ENCODE assay signal across 30 cellular contexts in the genomic region with DNA sequence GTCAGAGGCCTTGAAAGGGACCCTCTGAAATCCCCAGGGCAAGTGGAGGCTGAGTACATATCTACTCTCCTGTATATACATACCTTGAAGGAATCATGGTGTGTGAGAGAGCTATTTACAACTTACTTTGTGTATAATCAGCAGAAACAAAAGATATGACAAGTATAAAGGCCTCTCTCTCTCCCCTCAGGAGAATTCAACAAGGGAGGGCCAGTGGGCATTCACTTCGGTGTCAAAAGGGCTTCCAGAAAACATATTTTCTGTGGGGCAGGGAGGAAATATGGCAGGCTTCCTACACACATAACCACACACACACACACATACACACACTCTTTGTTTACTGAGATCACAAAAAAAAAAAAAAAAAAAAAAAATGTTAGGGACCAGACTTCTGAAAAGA.
DNase-seq lines count a peak whose midpoint lies in the region; ATAC-seq and TF ChIP-seq lines count a peak whose summit lies in the region.
"Had no signal": no experiment of that assay in that cellular context is flagged by ENCODE, and none has a peak within 500 bp of the region (broad histone marks: within the 10 kb centered on the region; RNA-seq: fewer than 3 reads in every experiment).

No MANE protein-coding gene starts in this region.

- H3K4me1 ChIP-seq in BLaER1 treated with 17β-estradiol and CSF1 and Interleukin-3, amounts not matched to agents 10 nM and 100 nM = peaks cover 0 to 51% (median 23%) of the 10 kb centered on the region in 10 experiments; a peak in 15 of 20 replicates
- H3K4me1 ChIP-seq in HEK293 (ENCODE audit: control insufficient read depth, insufficient read depth, low read length) (peaks cover 22% of the 10 kb centered on the region), fibroblast of lung (ENCODE audit: control insufficient read depth, extremely low read depth, insufficient read depth, low read length) (peaks cover 4% of the 10 kb centered on the region), vagina (no peaks in the 10 kb centered on the region)

- H3K36me3 Mint-ChIP-seq in osteocyte (ENCODE audit: unreplicated experiment) = peaks cover 18% of the 10 kb centered on the region
- H3K36me3 Mint-ChIP-seq in CD4-positive, alpha-beta T cell (ENCODE audit: low read depth) = no peaks in the 10 kb centered on the region
- H3K36me3 Mint-ChIP-seq: activated naive CD4-positive, alpha-beta T cell treated with anti-CD3 and anti-CD28 coated beads, Interleukin-2, amount 10 ng/mL, durations not matched to agents 7 days and 5 days; CD4-positive, alpha-beta memory T cell; mesothelial cell of epicardium; stimulated activated memory B cell treated with anti-CD40 and anti-IgM and Interleukin-4, amounts not matched to agents 10 μg/mL and 1 μg/mL and 100 μg/mL, for 72 hours had no signal

- ATAC-seq in CD4-positive, alpha-beta T cell (ENCODE audit: poor library complexity) = no peak
- ATAC-seq: left colon; naive thymus-derived CD4-positive, alpha-beta T cell; stimulated activated memory B cell treated with anti-CD40 and anti-IgM and Interleukin-4, amounts not matched to agents 10 μg/mL and 1 μg/mL and 100 μg/mL, for 72 hours had no signal

- H3K79me2 ChIP-seq in fibroblast of lung (ENCODE audit: control insufficient read depth, insufficient read depth, low read length) = peaks cover 19% of the 10 kb centered on the region

- CTCF ChIA-PET in HEK293 (lab: Yijun Ruan, JAX) = interaction anchor here (0.6 to 1.0 kb wide), 3 partner anchors 48 to 271 kb away, joined by 3 read pairs; no protein-coding TSS in a partner anchor
- CTCF ChIA-PET in CD4-positive, alpha-beta T cell (lab: Charles Lee) = no interaction called here

- no peak overlapping the region for H3K9ac ChIP-seq in BLaER1 treated with 17β-estradiol and CSF1 and Interleukin-3, amounts not matched to agents 10 nM and 100 nM
- no peak overlapping the region for H3K9ac ChIP-seq in fibroblast of lung (ENCODE audit: insufficient read depth, low read length)

- H3K36me3 ChIP-seq in BLaER1 treated with 17β-estradiol and CSF1 and Interleukin-3, amounts not matched to agents 10 nM and 100 nM = no peaks in the 10 kb centered on the region
- no peaks in the 10 kb centered on the region for H3K36me3 ChIP-seq in HEK293 (ENCODE audit: control insufficient read depth in 2 of 2, insufficient read depth in 1 of 2, low read length in 2 of 2)
- peaks cover 3% of the 10 kb centered on the region for H3K36me3 ChIP-seq in fibroblast of lung (ENCODE audit: control insufficient read depth, insufficient read depth, low read length)
- no peaks in the 10 kb centered on the region for H3K36me3 ChIP-seq in vagina
- H3K36me3 ChIP-seq: heart left ventricle, ovary, right atrium auricular region had no signal

- H3K27me3 ChIP-seq in BLaER1 treated with 17β-estradiol and CSF1 and Interleukin-3, amounts not matched to agents 10 nM and 100 nM = no peaks in the 10 kb centered on the region
- no peaks in the 10 kb centered on the region for H3K27me3 ChIP-seq in fibroblast of lung (ENCODE audit: control insufficient read depth, insufficient read depth, low read length)
- H3K27me3 ChIP-seq in vagina = no peaks in the 10 kb centered on the region
- no peaks in the 10 kb centered on the region for H3K27me3 ChIP-seq in CD4-positive, alpha-beta T cell (ENCODE audit: control insufficient read depth, insufficient read depth, low read length)
- H3K27me3 ChIP-seq: heart left ventricle, ovary, right atrium auricular region had no signal

- no peaks in the 10 kb centered on the region for H3K27me3 Mint-ChIP-seq in osteocyte (ENCODE audit: unreplicated experiment)
- no peaks in the 10 kb centered on the region for H3K27me3 Mint-ChIP-seq in CD4-positive, alpha-beta T cell
- H3K27me3 Mint-ChIP-seq: activated B cell treated with CpG ODN at 0.5 μM for 24 hours; activated naive CD4-positive, alpha-beta T cell treated with anti-CD3 and anti-CD28 coated beads, Interleukin-2, amount 10 ng/mL, durations not matched to agents 7 days and 5 days; CD4-positive, alpha-beta memory T cell; naive thymus-derived CD4-positive, alpha-beta T cell; stimulated activated memory B cell treated with anti-CD40 and anti-IgM and Interleukin-4, amounts not matched to agents 10 μg/mL and 1 μg/mL and 100 μg/mL, for 72 hours had no signal

- no peaks in the 10 kb centered on the region; a peak in 1 of 22 replicates for H4K20me1 ChIP-seq in BLaER1 treated with 17β-estradiol and CSF1 and Interleukin-3, amounts not matched to agents 10 nM and 100 nM
- no peaks in the 10 kb centered on the region for H4K20me1 ChIP-seq in fibroblast of lung (ENCODE audit: control insufficient read depth, extremely low read depth, insufficient read depth, low read length)

- intact Hi-C loops in vagina (cut with DNase I) = no loop called here
- intact Hi-C loops in CD4-positive, alpha-beta T cell (cut with DNase I, micrococcal nuclease) = no loop called here

- peak overlapping the region in 4 of 11 experiments; percentile 41 to 48 (median 45); a peak in 6 of 22 replicates for H3K27ac ChIP-seq in BLaER1 treated with 17β-estradiol and CSF1 and Interleukin-3, amounts not matched to agents 10 nM and 100 nM
- H3K27ac ChIP-seq in HEK293 (ENCODE audit: extremely low read depth, low read depth, low read length) = peak overlapping the region; percentile 63
- H3K27ac ChIP-seq in fibroblast of lung (ENCODE audit: insufficient read depth, low read length) = peak overlapping the region; percentile 2
- H3K27ac ChIP-seq in vagina = no peak overlapping the region
- H3K27ac ChIP-seq in CD4-positive, alpha-beta T cell (ENCODE audit: low read depth, low read length) = no peak overlapping the region
- H3K27ac ChIP-seq: ovary, right atrium auricular region had no signal

- H3K9me3 ChIP-seq in BLaER1 treated with 17β-estradiol and CSF1 and Interleukin-3, amounts not matched to agents 10 nM and 100 nM (replicated peaks in 1 of 11) = peaks cover 0 to 14% (median 0%) of the 10 kb centered on the region in 11 experiments; a peak in 4 of 22 replicates
- H3K9me3 ChIP-seq in HEK293 (ENCODE audit: control insufficient read depth, insufficient read depth, low read depth, low read length) = no peaks in the 10 kb centered on the region
- no peaks in the 10 kb centered on the region for H3K9me3 ChIP-seq in fibroblast of lung (ENCODE audit: control insufficient read depth, insufficient read depth, low read depth, low read length)
- no peaks in the 10 kb centered on the region for H3K9me3 ChIP-seq in vagina
- H3K9me3 ChIP-seq in CD4-positive, alpha-beta T cell (ENCODE audit: control insufficient read depth, low read length) = no peaks in the 10 kb centered on the region
- H3K9me3 ChIP-seq: heart left ventricle, ovary, right atrium auricular region had no signal

- TF ChIP-seq CTCF in HEK293 (tag by site-specific recombination; IDR thresholded peaks at IDR 0.05) = no peak
- TF ChIP-seq CTCF in fibroblast of lung (conservative IDR thresholded peaks at IDR 0.05 in 1 of 2, IDR thresholded peaks at IDR 0.05 in 1 of 2; ENCODE audit: low read depth in 1 of 2, low read length in 2 of 2) = no peak
- TF ChIP-seq CTCF in osteocyte (IDR thresholded peaks at IDR 0.05) = no peak
- TF ChIP-seq CTCF in vagina (IDR thresholded peaks at IDR 0.05) = no peak
- TF ChIP-seq CTCF in CD4-positive, alpha-beta T cell (IDR thresholded peaks at IDR 0.05) = no peak

- H3K4me3 ChIP-seq in BLaER1 treated with 17β-estradiol and CSF1 and Interleukin-3, amounts not matched to agents 10 nM and 100 nM = no peak overlapping the region
- H3K4me3 ChIP-seq in HEK293 (ENCODE audit: low read depth, low read length) (no peak overlapping the region), fibroblast of lung (replicated peaks in 1 of 4; ENCODE audit: control extremely low read depth in 1 of 4, insufficient read depth in 1 of 4, low read depth in 3 of 4, low read length in 4 of 4) (no peak overlapping the region), vagina (no peak overlapping the region)
- H3K4me3 ChIP-seq: heart left ventricle, ovary, right atrium auricular region had no signal

- peak overlapping the region; percentile 70 for H3K27ac Mint-ChIP-seq in osteocyte (ENCODE audit: unreplicated experiment)
- no peak overlapping the region for H3K27ac Mint-ChIP-seq in CD4-positive, alpha-beta T cell
- H3K27ac Mint-ChIP-seq: activated B cell treated with CpG ODN at 0.5 μM for 24 hours; activated naive CD4-positive, alpha-beta T cell treated with anti-CD3 and anti-CD28 coated beads, Interleukin-2, amount 10 ng/mL, durations not matched to agents 7 days and 5 days; activated T-helper 1 cell treated with anti-CD3 and anti-CD28 coated beads, Interleukin-12 subunit alpha, Interleukin-12 subunit beta, Interleukin-2, Interleukin-4 antibody, amounts not matched to agents 30 ng/mL and 10 ng/mL and 1 ng/mL, durations not matched to agents 14 hours and 24 hours and 36 hours; CD4-positive, alpha-beta memory T cell; naive thymus-derived CD4-positive, alpha-beta T cell; stimulated activated memory B cell treated with anti-CD40 and anti-IgM and Interleukin-4, amounts not matched to agents 10 μg/mL and 1 μg/mL and 100 μg/mL, for 72 hours had no signal

- DNase-seq in fibroblast of lung (ENCODE audit: low read depth in 2 of 2) (no peak), osteocyte (ENCODE audit: extremely low spot score, unreplicated experiment) (no peak), vagina (ENCODE audit: extremely low spot score in 2 of 2) (no peak)
- DNase-seq in CD4-positive, alpha-beta T cell = no peak
- no peak for DNase-seq in activated CD4-positive, CD25-positive, alpha-beta regulatory T cell (lab: John Stamatoyannopoulos, UW)
- DNase-seq: activated B cell treated with CpG ODN at 0.5 μM for 24 hours; activated CD4-positive, alpha-beta T cell treated with anti-CD3 and anti-CD28 coated beads, Interleukin-2, amount 50 U/mL, for 4 hours; activated naive CD4-positive, alpha-beta T cell treated with anti-CD3 and anti-CD28 coated beads, Interleukin-2, amount 10 ng/mL, durations not matched to agents 7 days and 5 days; amygdala; CD4-positive, alpha-beta memory T cell; DMS79; GF-D8; GOT3; KG1; left colon; MM.1S; naive thymus-derived CD4-positive, alpha-beta T cell; NCI-H1436; NCI-H2107; OCI-M1; stimulated activated CD4-positive, alpha-beta T cell treated with anti-CD3 and anti-CD28 coated beads, Interleukin-4, amount 100 ng/mL, for 1 hour; T-helper 9 cell had no signal

- peak overlapping the region in 7 of 11 experiments; percentile 22 to 64 (median 49); a peak in 12 of 22 replicates for H3K4me2 ChIP-seq in BLaER1 treated with 17β-estradiol and CSF1 and Interleukin-3, amounts not matched to agents 10 nM and 100 nM
- H3K4me2 ChIP-seq in fibroblast of lung (ENCODE audit: extremely low read depth, insufficient read depth, low read length) = no peak overlapping the region

- H2AFZ ChIP-seq in fibroblast of lung (ENCODE audit: low read length) = no peak overlapping the region

- TF ChIP-seq POLR2A in vagina (IDR thresholded peaks at IDR 0.05) = no peak

- H3K4me3 Mint-ChIP-seq in osteocyte (ENCODE audit: unreplicated experiment) = no peak overlapping the region
- no peak overlapping the region for H3K4me3 Mint-ChIP-seq in CD4-positive, alpha-beta T cell
- H3K4me3 Mint-ChIP-seq: activated B cell treated with CpG ODN at 0.5 μM for 24 hours; activated naive CD4-positive, alpha-beta T cell treated with anti-CD3 and anti-CD28 coated beads, Interleukin-2, amount 10 ng/mL, durations not matched to agents 7 days and 5 days; activated T-helper 1 cell treated with anti-CD3 and anti-CD28 coated beads, Interleukin-12 subunit alpha, Interleukin-12 subunit beta, Interleukin-2, Interleukin-4 antibody, amounts not matched to agents 30 ng/mL and 10 ng/mL and 1 ng/mL, durations not matched to agents 14 hours and 24 hours and 36 hours; CD4-positive, alpha-beta memory T cell; mesothelial cell of epicardium; naive thymus-derived CD4-positive, alpha-beta T cell; stimulated activated memory B cell treated with anti-CD40 and anti-IgM and Interleukin-4, amounts not matched to agents 10 μg/mL and 1 μg/mL and 100 μg/mL, for 72 hours had no signal

- H3K9me3 Mint-ChIP-seq in osteocyte (ENCODE audit: unreplicated experiment) = no peaks in the 10 kb centered on the region
- peaks cover 3% of the 10 kb centered on the region for H3K9me3 Mint-ChIP-seq in CD4-positive, alpha-beta T cell
- H3K9me3 Mint-ChIP-seq: activated B cell treated with CpG ODN at 0.5 μM for 24 hours; activated T-helper 1 cell treated with anti-CD3 and anti-CD28 coated beads, Interleukin-12 subunit alpha, Interleukin-12 subunit beta, Interleukin-2, Interleukin-4 antibody, amounts not matched to agents 30 ng/mL and 10 ng/mL and 1 ng/mL, durations not matched to agents 14 hours and 24 hours and 36 hours; mesothelial cell of epicardium had no signal

- peaks cover 43% of the 10 kb centered on the region for H3K4me1 Mint-ChIP-seq in osteocyte (ENCODE audit: unreplicated experiment)
- no peaks in the 10 kb centered on the region for H3K4me1 Mint-ChIP-seq in CD4-positive, alpha-beta T cell (ENCODE audit: low read depth)
- H3K4me1 Mint-ChIP-seq: activated B cell treated with CpG ODN at 0.5 μM for 24 hours; activated naive CD4-positive, alpha-beta T cell treated with anti-CD3 and anti-CD28 coated beads, Interleukin-2, amount 10 ng/mL, durations not matched to agents 7 days and 5 days; CD4-positive, alpha-beta memory T cell; naive thymus-derived CD4-positive, alpha-beta T cell; stimulated activated memory B cell treated with anti-CD40 and anti-IgM and Interleukin-4, amounts not matched to agents 10 μg/mL and 1 μg/mL and 100 μg/mL, for 72 hours had no signal

- POLR2A ChIA-PET in HEK293 (lab: Yijun Ruan, JAX) = interaction anchor here (0.7 to 1.2 kb wide), 3 partner anchors 16 to 30 kb away, joined by 3 to 13 read pairs (median 4); no protein-coding TSS in a partner anchor
- POLR2A ChIA-PET in CD4-positive, alpha-beta T cell (lab: Charles Lee) = no interaction called here

Comparison
In these comparisons a context has a peak if more than half of its experiments do, and no peak if none do; other contexts are left out.
1. H3K27ac ChIP-seq: peak in HEK293 (single experiment) and fibroblast of lung (single experiment); none in vagina (single experiment) and CD4-positive, alpha-beta T cell (single experiment).